ENCODE assay signal across 17 cellular contexts in the genomic region with DNA sequence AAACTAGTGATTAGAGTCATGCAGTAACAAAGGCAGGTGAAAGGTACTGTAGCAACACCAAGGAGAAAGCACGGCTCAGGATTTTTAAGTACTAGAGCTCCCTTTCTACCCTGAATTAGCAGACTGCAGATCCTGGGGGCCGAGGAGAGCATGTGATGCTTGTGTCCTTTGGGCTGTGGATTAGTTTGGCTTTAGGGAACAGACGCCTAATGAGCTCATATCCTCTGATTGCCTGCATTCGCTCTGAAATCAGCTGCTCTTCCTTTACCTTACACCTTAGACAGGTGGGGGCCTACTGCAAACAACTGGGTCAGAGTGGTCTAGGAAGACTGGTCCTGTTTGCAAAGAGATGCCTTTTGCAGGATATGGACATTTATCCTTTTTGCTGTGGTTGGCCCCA. TPM values are rescaled to one million over a fixed set of nuclear protein-coding genes. Genes with fewer than 3 reads are reported as not detected.
A peak's percentile ranks its signal among the peaks of the same experiment; 100 is the strongest.
DNase-seq lines count a peak whose midpoint lies in the region; ATAC-seq, FAIRE-seq and TF ChIP-seq lines count a peak whose summit lies in the region.
"Had no signal": no experiment of that assay in that cellular context is flagged by ENCODE, and none has a peak within 500 bp of the region (broad histone marks: within the 10 kb centered on the region; RNA-seq: fewer than 3 reads in every experiment).

No MANE protein-coding gene starts in this region.

- H2BK120ac ChIP-seq in mesenchymal stem cell (ENCODE audit: low read depth, low read length): no peak overlapping the region

- H3K27ac Mint-ChIP-seq in CD4-positive, alpha-beta T cell: peak overlapping the region; percentile 84
- no peak overlapping the region for H3K27ac Mint-ChIP-seq in activated naive CD4-positive, alpha-beta T cell treated with anti-CD3 and anti-CD28 coated beads for 36 hours

- H2BK15ac ChIP-seq in mesenchymal stem cell (ENCODE audit: low read depth, poor library complexity, severe bottlenecking): no peak overlapping the region

- POLR2A ChIA-PET in CD4-positive, alpha-beta T cell (lab: Charles Lee): interaction anchor here (1.1 to 1.4 kb wide), 5 partner anchors 10 to 113 kb away, joined by 3 to 4 read pairs (median 3); partner anchors contain the start of genes ARHGAP9, DCTN2 and DTX3

- H3K9me2 ChIP-seq in Loucy (replicated peaks; ENCODE audit: low read depth, low read length): no peaks in the 10 kb centered on the region
- H3K9me2 ChIP-seq: SK-N-SH had no signal

- H4K20me1 ChIP-seq in Loucy (ENCODE audit: insufficient read depth, low read length, poor library complexity, severe bottlenecking): no peaks in the 10 kb centered on the region

- no peaks in the 10 kb centered on the region for H3K27me3 ChIP-seq in CD4-positive, alpha-beta T cell (ENCODE audit: control insufficient read depth, insufficient read depth, low read length)
- H3K27me3 ChIP-seq in Loucy (ENCODE audit: insufficient read depth, low read length, poor library complexity, severe bottlenecking) (no peaks in the 10 kb centered on the region), mesenchymal stem cell (ENCODE audit: control insufficient read depth in 1 of 2, insufficient read depth in 1 of 2, low read length in 2 of 2) (peaks cover 5 to 30% of the 10 kb centered on the region in 2 experiments)

- intact Hi-C loops in CD4-positive, alpha-beta T cell (cut with DNase I, micrococcal nuclease): loop anchor here in 1 of 2 experiments (5.0 kb wide), 1 partner anchor 99 kb away; the partner anchor contains the start of gene OS9
- intact Hi-C loops in activated naive CD4-positive, alpha-beta T cell treated with anti-CD3 and anti-CD28 coated beads for 36 hours (cut with micrococcal nuclease): loop anchor here (5.0 kb wide), 1 partner anchor 244 kb away; no protein-coding TSS in a partner anchor

- CTCF ChIA-PET in CD4-positive, alpha-beta T cell (lab: Charles Lee): interaction anchor here (1.0 to 3.0 kb wide), 3 partner anchors 10 to 26 kb away, joined by 3 to 24 read pairs (median 4); no protein-coding TSS in a partner anchor
- CTCF ChIA-PET in activated naive CD4-positive, alpha-beta T cell treated with anti-CD3 and anti-CD28 coated beads for 36 hours (lab: Charles Lee): interaction anchor here (1.1 to 3.7 kb wide), 5 partner anchors 10 to 39 kb away, joined by 3 to 60 read pairs (median 7); partner anchors contain the start of gene B4GALNT1

- peaks cover 33% of the 10 kb centered on the region for H3K79me1 ChIP-seq in mesenchymal stem cell (replicated peaks; ENCODE audit: low read length, poor library complexity, severe bottlenecking)

- H2AK5ac ChIP-seq in mesenchymal stem cell (ENCODE audit: low read length, severe bottlenecking): no peak overlapping the region

- no peak overlapping the region for H2BK12ac ChIP-seq in mesenchymal stem cell (ENCODE audit: low read length in 2 of 2)

- H3K79me2 ChIP-seq in Loucy (ENCODE audit: insufficient read depth, low read length): peaks cover 33% of the 10 kb centered on the region; the same call in 1 of the 2 replicates

- H3K4me2 ChIP-seq in Loucy (ENCODE audit: low read depth, low read length, poor library complexity, severe bottlenecking) (peak overlapping the region; percentile 98), mesenchymal stem cell (ENCODE audit: low read length, poor library complexity, severe bottlenecking) (no peak overlapping the region)

- TF ChIP-seq CTCF in CD4-positive, alpha-beta T cell (IDR thresholded peaks at IDR 0.05): no peak
- TF ChIP-seq CTCF in Loucy (conservative IDR thresholded peaks at IDR 0.05; ENCODE audit: low read length): no peak

- H3K27me3 Mint-ChIP-seq in CD4-positive, alpha-beta T cell: no peaks in the 10 kb centered on the region
- no peaks in the 10 kb centered on the region for H3K27me3 Mint-ChIP-seq in activated naive CD4-positive, alpha-beta T cell treated with anti-CD3 and anti-CD28 coated beads for 36 hours (ENCODE audit: low read depth)
- H3K27me3 Mint-ChIP-seq: CD4-positive, alpha-beta memory T cell had no signal

- no peak overlapping the region for H3K18ac ChIP-seq in mesenchymal stem cell (ENCODE audit: low read depth in 1 of 2, low read length in 2 of 2)

- no peak overlapping the region for H3K23ac ChIP-seq in mesenchymal stem cell (ENCODE audit: low read length in 2 of 2)

- H3K36me3 Mint-ChIP-seq in CD4-positive, alpha-beta T cell (ENCODE audit: low read depth): peaks cover 58% of the 10 kb centered on the region
- H3K36me3 Mint-ChIP-seq in activated naive CD4-positive, alpha-beta T cell treated with anti-CD3 and anti-CD28 coated beads for 36 hours (ENCODE audit: low read depth): peaks cover 7% of the 10 kb centered on the region

- no peak overlapping the region for H4K8ac ChIP-seq in mesenchymal stem cell (ENCODE audit: low read length)

- peak overlapping the region; percentile 40 for H3K4me3 Mint-ChIP-seq in CD4-positive, alpha-beta T cell
- H3K4me3 Mint-ChIP-seq in activated naive CD4-positive, alpha-beta T cell treated with anti-CD3 and anti-CD28 coated beads for 36 hours: no peak overlapping the region

- DNase-seq in CD4-positive, alpha-beta T cell: no peak
- no peak for DNase-seq in mesenchymal stem cell
- no peak for DNase-seq in MV-4-11 (lab: John Stamatoyannopoulos, UW)
- no peak for DNase-seq in HTR-8/SVneo (ENCODE audit: insufficient read length, low spot score)
- DNase-seq in activated naive CD4-positive, alpha-beta T cell treated with anti-CD3 and anti-CD28 coated beads for 36 hours: no peak
- DNase-seq: ACHN; CD4-positive, alpha-beta memory T cell; H7; Kasumi-1; NCI-H1417 treated with DMSO at 0.1 percent for 48 hours; NCI-H2029; SK-N-SH had no signal

- no peaks in the 10 kb centered on the region for H3K9me3 Mint-ChIP-seq in CD4-positive, alpha-beta T cell
- no peaks in the 10 kb centered on the region for H3K9me3 Mint-ChIP-seq in activated naive CD4-positive, alpha-beta T cell treated with anti-CD3 and anti-CD28 coated beads for 36 hours
- H3K9me3 Mint-ChIP-seq: CD4-positive, alpha-beta memory T cell had no signal

- FAIRE-seq in HTR-8/SVneo (lab: Jason Lieb, UNC): no peak
- FAIRE-seq: D721Med had no signal

- H3K14ac ChIP-seq in mesenchymal stem cell (ENCODE audit: low read length in 2 of 2): no peak overlapping the region

- H3K27ac ChIP-seq in CD4-positive, alpha-beta T cell (ENCODE audit: low read depth, low read length): peak overlapping the region; percentile 4
- H3K27ac ChIP-seq in angular gyrus (ENCODE audit: low read depth, low read length) (peak overlapping the region; percentile 83), mesenchymal stem cell (ENCODE audit: low read length, poor library complexity, severe bottlenecking) (no peak overlapping the region)

- H3K4me1 Mint-ChIP-seq in CD4-positive, alpha-beta T cell (ENCODE audit: low read depth): peaks cover 39% of the 10 kb centered on the region
- peaks cover 21% of the 10 kb centered on the region for H3K4me1 Mint-ChIP-seq in activated naive CD4-positive, alpha-beta T cell treated with anti-CD3 and anti-CD28 coated beads for 36 hours (ENCODE audit: low read depth)

- no peak for ATAC-seq in CD4-positive, alpha-beta T cell (ENCODE audit: poor library complexity)
- ATAC-seq in HG03025 (IDR thresholded peaks at IDR 0.05; ENCODE audit: low FRiP score, unreplicated experiment): no peak
- ATAC-seq: Right ventricle myocardium inferior had no signal

- H3F3A ChIP-seq in Loucy (ENCODE audit: low read depth): no peaks in the 10 kb centered on the region

- peak overlapping the region; percentile 27 for H4K91ac ChIP-seq in mesenchymal stem cell (ENCODE audit: low read length)

- peaks cover 11% of the 10 kb centered on the region; the same call in 1 of the 2 replicates for H3K36me3 ChIP-seq in Loucy (ENCODE audit: insufficient read depth, low read length)
- H3K36me3 ChIP-seq in mesenchymal stem cell (ENCODE audit: control insufficient read depth in 1 of 2, insufficient read depth in 2 of 2, low read depth in 1 of 2, low read length in 2 of 2): peaks cover 4 to 17% of the 10 kb centered on the region in 2 experiments

- H3K4me3 ChIP-seq in Loucy (ENCODE audit: low read length, poor library complexity, severe bottlenecking) (peak overlapping the region; percentile 87), mesenchymal stem cell (ENCODE audit: insufficient read depth in 1 of 2, low read depth in 1 of 2, low read length in 2 of 2) (no peak overlapping the region)

- H3K9ac ChIP-seq in Loucy (ENCODE audit: low read depth, low read length, poor library complexity, severe bottlenecking) (peak overlapping the region; percentile 74), mesenchymal stem cell (ENCODE audit: low read length) (no peak overlapping the region)
- H3K9ac ChIP-seq: SK-N-SH had no signal

- H3K4me1 ChIP-seq in Loucy (ENCODE audit: insufficient read depth, low read length, poor library complexity, severe bottlenecking): peaks cover 22% of the 10 kb centered on the region
- peaks cover 15% of the 10 kb centered on the region for H3K4me1 ChIP-seq in mesenchymal stem cell (ENCODE audit: control insufficient read depth, insufficient read depth, low read depth, low read length)

- H3K4ac ChIP-seq in mesenchymal stem cell (ENCODE audit: low read depth in 1 of 2, low read length in 2 of 2): no peak overlapping the region

- H2BK5ac ChIP-seq in mesenchymal stem cell (ENCODE audit: low read depth, low read length, poor library complexity, severe bottlenecking): no peak overlapping the region

- no peaks in the 10 kb centered on the region for H3K9me3 ChIP-seq in CD4-positive, alpha-beta T cell (ENCODE audit: control insufficient read depth, low read length)
- no peaks in the 10 kb centered on the region for H3K9me3 ChIP-seq in Loucy (ENCODE audit: insufficient read depth, low read depth, low read length)
- no peaks in the 10 kb centered on the region for H3K9me3 ChIP-seq in mesenchymal stem cell (ENCODE audit: control insufficient read depth, low read length)
- H3K9me3 ChIP-seq: SK-N-SH had no signal

- WGBS in mesenchymal stem cell: 90% methylated on average over 2 of the region's 4 CpGs

- no peak overlapping the region for H2AFZ ChIP-seq in Loucy (ENCODE audit: low read length)
- no peak overlapping the region for H2AFZ ChIP-seq in mesenchymal stem cell (ENCODE audit: low read depth, low read length)

RNA-seq across cellular contexts. Expression of gene PIP4K2C, which starts 2.2 kb away (rescaled TPM):
- total RNA-seq in CD4-positive, alpha-beta T cell: 10 to 100 TPM; 15.1 to 17.3 TPM
- polyA plus RNA-seq in mesenchymal stem cell (2013, experiment 1 of 2): 15.5 TPM
- polyA plus RNA-seq in mesenchymal stem cell (2013, experiment 2 of 2): 15.4 TPM
- total RNA-seq in activated naive CD4-positive, alpha-beta T cell treated with anti-CD3 and anti-CD28 coated beads for 36 hours: 10 to 100 TPM; 11.8 to 12.7 TPM

RNA-seq across cellular contexts. Expression of gene DTX3, which starts 11.4 kb away (rescaled TPM):
- total RNA-seq in CD4-positive, alpha-beta T cell: 10 to 100 TPM; 28.6 to 29.4 TPM
- polyA plus RNA-seq in mesenchymal stem cell (2013, experiment 1 of 2): 27.2 TPM
- 26.4 TPM for polyA plus RNA-seq in mesenchymal stem cell (2013, experiment 2 of 2)
- total RNA-seq in activated naive CD4-positive, alpha-beta T cell treated with anti-CD3 and anti-CD28 coated beads for 36 hours: 10 to 100 TPM; 15.8 to 16.2 TPM

RNA-seq across cellular contexts. Expression of gene ARHGEF25, which starts 18.0 kb away (rescaled TPM):
- total RNA-seq in CD4-positive, alpha-beta T cell: under 1 TPM; 0.25 to 0.27 TPM
- polyA plus RNA-seq in mesenchymal stem cell (2013, experiment 1 of 2): 6.7 TPM
- 5.9 TPM for polyA plus RNA-seq in mesenchymal stem cell (2013, experiment 2 of 2)
- 1 to 10 TPM; 1.4 to 1.5 TPM for total RNA-seq in activated naive CD4-positive, alpha-beta T cell treated with anti-CD3 and anti-CD28 coated beads for 36 hours
- polyA plus RNA-seq: CD4-positive, alpha-beta memory T cell had no signal

RNA-seq across cellular contexts. Expression of gene B4GALNT1, which starts 39.8 kb away (rescaled TPM):
- not detected for total RNA-seq in CD4-positive, alpha-beta T cell
- 0.77 TPM for polyA plus RNA-seq in mesenchymal stem cell (2013, experiment 1 of 2)
- 0.96 TPM for polyA plus RNA-seq in mesenchymal stem cell (2013, experiment 2 of 2)
- 1 to 10 TPM; 1.4 to 1.8 TPM for total RNA-seq in activated naive CD4-positive, alpha-beta T cell treated with anti-CD3 and anti-CD28 coated beads for 36 hours
- total RNA-seq: CD4-positive, alpha-beta memory T cell had no signal
- polyA plus RNA-seq: CD4-positive, alpha-beta memory T cell had no signal

RNA-seq across cellular contexts. Expression of gene KIF5A, which starts 43.3 kb away (rescaled TPM):
- under 1 TPM; 0.39 to 0.47 TPM for total RNA-seq in CD4-positive, alpha-beta T cell
- polyA plus RNA-seq in mesenchymal stem cell (2013, experiment 1 of 2): 0.26 TPM
- 0.22 TPM for polyA plus RNA-seq in mesenchymal stem cell (2013, experiment 2 of 2)
- under 1 TPM; 0.60 to 0.86 TPM for total RNA-seq in activated naive CD4-positive, alpha-beta T cell treated with anti-CD3 and anti-CD28 coated beads for 36 hours
- polyA plus RNA-seq: CD4-positive, alpha-beta memory T cell had no signal
